10 cellular contexts compared by ENCODE assay signal in the genomic region with DNA sequence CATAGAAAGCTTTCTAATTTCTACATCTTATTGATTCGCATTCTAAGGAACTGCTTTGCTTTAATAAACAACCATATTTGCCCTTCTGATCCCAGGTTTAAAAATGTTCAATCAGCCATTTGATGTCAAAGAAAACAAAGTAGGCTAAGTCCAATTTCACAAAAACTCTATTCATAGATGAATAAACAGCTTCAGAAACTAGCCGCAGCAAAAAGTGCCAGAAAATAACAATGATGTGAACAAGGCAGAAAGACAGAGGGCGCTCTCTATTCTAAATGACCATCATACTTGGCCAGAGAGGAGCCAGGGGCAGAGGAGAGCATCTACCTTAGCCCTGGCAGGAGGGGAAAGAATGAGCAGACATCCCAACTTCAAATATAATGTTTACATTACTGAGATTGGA. TPM values are rescaled to one million over a fixed set of nuclear protein-coding genes. Genes with fewer than 3 reads are reported as not detected.
DNase-seq lines count a peak whose midpoint lies in the region; ATAC-seq and TF ChIP-seq lines count a peak whose summit lies in the region.
"Had no signal": no experiment of that assay in that cellular context is flagged by ENCODE, and none has a peak within 500 bp of the region (broad histone marks: within the 10 kb centered on the region; RNA-seq: fewer than 3 reads in every experiment).

No MANE protein-coding gene starts in this region.

- H4K20me1 ChIP-seq in Loucy (ENCODE audit: insufficient read depth, low read length, poor library complexity, severe bottlenecking): no peaks in the 10 kb centered on the region

- no peak overlapping the region for H3K4me2 ChIP-seq in Loucy (ENCODE audit: low read depth, low read length, poor library complexity, severe bottlenecking)

- H3K4me1 ChIP-seq in CD4-positive, CD25-positive, alpha-beta regulatory T cell (ENCODE audit: control insufficient read depth, insufficient read depth, low read length, poor library complexity, severe bottlenecking): no peaks in the 10 kb centered on the region
- no peaks in the 10 kb centered on the region for H3K4me1 ChIP-seq in Loucy (ENCODE audit: insufficient read depth, low read length, poor library complexity, severe bottlenecking)
- no peaks in the 10 kb centered on the region for H3K4me1 ChIP-seq in lower lobe of right lung
- H3K4me1 ChIP-seq in CD8-positive, alpha-beta T cell (ENCODE audit: insufficient read depth, low read length): no peaks in the 10 kb centered on the region

- no peaks in the 10 kb centered on the region for H3K36me3 ChIP-seq in CD4-positive, CD25-positive, alpha-beta regulatory T cell (ENCODE audit: control insufficient read depth, insufficient read depth, low read length)
- H3K36me3 ChIP-seq in Loucy (ENCODE audit: insufficient read depth, low read length): no peaks in the 10 kb centered on the region
- no peaks in the 10 kb centered on the region for H3K36me3 ChIP-seq in lower lobe of right lung
- no peaks in the 10 kb centered on the region for H3K36me3 ChIP-seq in CD8-positive, alpha-beta T cell (ENCODE audit: insufficient read depth, low read length)

- H3K9me2 ChIP-seq in Loucy (replicated peaks; ENCODE audit: low read depth, low read length): no peaks in the 10 kb centered on the region

- POLR2A ChIA-PET in CD8-positive, alpha-beta T cell (lab: Charles Lee): no interaction called here

- CTCF ChIA-PET in CD8-positive, alpha-beta T cell (lab: Charles Lee): no interaction called here

- H3K27ac ChIP-seq in CD4-positive, CD25-positive, alpha-beta regulatory T cell (ENCODE audit: insufficient read depth, low read length, poor library complexity, severe bottlenecking): no peak overlapping the region
- H3K27ac ChIP-seq in lower lobe of right lung: no peak overlapping the region
- no peak overlapping the region for H3K27ac ChIP-seq in CD8-positive, alpha-beta T cell (ENCODE audit: low read depth, low read length)

- no peak overlapping the region for H3K9ac ChIP-seq in Loucy (ENCODE audit: low read depth, low read length, poor library complexity, severe bottlenecking)

- H3K4me3 Mint-ChIP-seq in CD4-positive, CD25-positive, alpha-beta regulatory T cell: no peak overlapping the region
- no peak overlapping the region for H3K4me3 Mint-ChIP-seq in CD8-positive, alpha-beta T cell

- no peaks in the 10 kb centered on the region for H3K79me2 ChIP-seq in Loucy (ENCODE audit: insufficient read depth, low read length)

- H3F3A ChIP-seq in Loucy (ENCODE audit: low read depth): no peaks in the 10 kb centered on the region

- no peak overlapping the region for H3K4me3 ChIP-seq in CD4-positive, CD25-positive, alpha-beta regulatory T cell (ENCODE audit: low read depth, low read length)
- no peak overlapping the region for H3K4me3 ChIP-seq in Loucy (ENCODE audit: low read length, poor library complexity, severe bottlenecking)
- no peak overlapping the region for H3K4me3 ChIP-seq in choroid plexus epithelial cell (ENCODE audit: low read depth, low read length)
- H3K4me3 ChIP-seq in lower lobe of right lung: no peak overlapping the region
- no peak overlapping the region for H3K4me3 ChIP-seq in CD8-positive, alpha-beta T cell (ENCODE audit: low read depth, low read length)

- intact Hi-C loops in lower lobe of right lung (cut with DNase I): no loop called here
- intact Hi-C loops in CD8-positive, alpha-beta T cell (cut with DNase I, micrococcal nuclease): no loop called here

- H3K27me3 ChIP-seq in CD4-positive, CD25-positive, alpha-beta regulatory T cell (ENCODE audit: control insufficient read depth, insufficient read depth, low read length): no peaks in the 10 kb centered on the region
- H3K27me3 ChIP-seq in Loucy (ENCODE audit: insufficient read depth, low read length, poor library complexity, severe bottlenecking) (no peaks in the 10 kb centered on the region), lower lobe of right lung (ENCODE audit: low read depth) (no peaks in the 10 kb centered on the region)
- no peaks in the 10 kb centered on the region for H3K27me3 ChIP-seq in CD8-positive, alpha-beta T cell (ENCODE audit: insufficient read depth, low read length)

- no peaks in the 10 kb centered on the region for H3K9me3 ChIP-seq in CD4-positive, CD25-positive, alpha-beta regulatory T cell (ENCODE audit: control insufficient read depth in 2 of 2, low read length in 2 of 2)
- no peaks in the 10 kb centered on the region for H3K9me3 ChIP-seq in Loucy (ENCODE audit: insufficient read depth, low read depth, low read length)
- no peaks in the 10 kb centered on the region for H3K9me3 ChIP-seq in lower lobe of right lung
- H3K9me3 ChIP-seq in CD8-positive, alpha-beta T cell (ENCODE audit: low read length): no peaks in the 10 kb centered on the region

- peaks cover 0 to 2% (median 0%) of the 10 kb centered on the region in 7 donors for H3K9me3 Mint-ChIP-seq in CD4-positive, CD25-positive, alpha-beta regulatory T cell
- no peaks in the 10 kb centered on the region for H3K9me3 Mint-ChIP-seq in CD8-positive, alpha-beta T cell

- in situ Hi-C loops in GM13976 (cut with MboI; ENCODE audit: low sequenced_read_pairs, unreplicated experiment): no loop called here

- no peak overlapping the region for H2AFZ ChIP-seq in Loucy (ENCODE audit: low read length)

- ATAC-seq in CD4-positive, CD25-positive, alpha-beta regulatory T cell (ENCODE audit: low read depth in 2 of 2): no peak
- ATAC-seq in lower lobe of right lung: no peak
- ATAC-seq in GM21723 (IDR thresholded peaks at IDR 0.05; ENCODE audit: unreplicated experiment): no peak
- no peak for ATAC-seq in CD8-positive, alpha-beta T cell

- H3K27me3 Mint-ChIP-seq in CD4-positive, CD25-positive, alpha-beta regulatory T cell: peaks cover 10% of the 10 kb centered on the region
- peaks cover 17% of the 10 kb centered on the region for H3K27me3 Mint-ChIP-seq in CD8-positive, alpha-beta T cell (ENCODE audit: low read depth)

- DNase-seq in CD4-positive, CD25-positive, alpha-beta regulatory T cell: no peak
- DNase-seq in choroid plexus epithelial cell (ENCODE audit: low read depth) (no peak), lower lobe of right lung (no peak), GM13976 (ENCODE audit: low spot score) (no peak), NCI-H1092 treated with DMSO at 0.1 percent for 48 hours (lab: John Stamatoyannopoulos, UW) (no peak)
- no peak for DNase-seq in CD8-positive, alpha-beta T cell
- DNase-seq: NCI-H2171 treated with DMSO at 0.1 percent for 48 hours, trophoblast cell had no signal

- H3K27ac Mint-ChIP-seq in CD4-positive, CD25-positive, alpha-beta regulatory T cell: peak overlapping the region in 2 of 3 donors; percentile 21 to 33
- no peak overlapping the region for H3K27ac Mint-ChIP-seq in CD8-positive, alpha-beta T cell

- H3K36me3 Mint-ChIP-seq in CD4-positive, CD25-positive, alpha-beta regulatory T cell: peaks cover 3% of the 10 kb centered on the region
- no peaks in the 10 kb centered on the region for H3K36me3 Mint-ChIP-seq in CD8-positive, alpha-beta T cell

- H3K4me1 Mint-ChIP-seq in CD4-positive, CD25-positive, alpha-beta regulatory T cell: peaks cover 0 to 4% (median 3%) of the 10 kb centered on the region in 4 donors
- H3K4me1 Mint-ChIP-seq in CD8-positive, alpha-beta T cell (ENCODE audit: low read depth): no peaks in the 10 kb centered on the region

- TF ChIP-seq CTCF in Loucy (conservative IDR thresholded peaks at IDR 0.05; ENCODE audit: low read length) (peak; percentile 68), choroid plexus epithelial cell (conservative IDR thresholded peaks at IDR 0.05; ENCODE audit: low read depth, low read length) (peak; percentile 68), lower lobe of right lung (IDR thresholded peaks at IDR 0.05) (peak; percentile 23), GM13976 (IDR thresholded peaks at IDR 0.05; ENCODE audit: borderline replicate concordance, control extremely low read depth, extremely low read depth, insufficient read depth, missing control alignments) (no peak)
- TF ChIP-seq CTCF in CD8-positive, alpha-beta T cell (IDR thresholded peaks at IDR 0.05): no peak

RNA-seq across cellular contexts. Expression of a gene that starts 9.7 kb away (rescaled TPM):
- 0.25 TPM for total RNA-seq in CD4-positive, CD25-positive, alpha-beta regulatory T cell
- not detected for polyA plus RNA-seq in CD4-positive, CD25-positive, alpha-beta regulatory T cell
- total RNA-seq in lower lobe of right lung: 9.5 TPM
- not detected for total RNA-seq in CD8-positive, alpha-beta T cell

Comparison
In these comparisons a context has a peak if more than half of its experiments do, and no peak if none do; other contexts are left out.
1. CTCF ChIP-seq: peak in Loucy (single experiment), choroid plexus epithelial cell (single experiment) and lower lobe of right lung (single experiment); none in GM13976 (single experiment) and CD8-positive, alpha-beta T cell (single experiment).